1 cellular context compared by ENCODE assay signal in genomic region chr1:203527013-203527412, GRCh38.
TF ChIP-seq lines count a peak whose summit lies in the region.

No MANE protein-coding gene starts in this region.

TF ChIP-seq in HEK293, 187 proteins besides CTCF, POLR2A, EP300 and RAD21 (continued from another document):
- TF ChIP-seq ZNF596 (tag by site-specific recombination; IDR thresholded peaks at IDR 0.05) (no peak), ZNF175 (tag by site-specific recombination; IDR thresholded peaks at IDR 0.05) (0 out of 2 replicates have a peak, but pooled peaks have one; percentile 33), YY2 (tag by site-specific recombination; IDR thresholded peaks at IDR 0.05) (0 out of 2 replicates have a peak, but pooled peaks have one; percentile 14), ZNF157 (tag by site-specific recombination; IDR thresholded peaks at IDR 0.05) (0 out of 2 replicates have a peak, but pooled peaks have one; percentile 30), ZBTB26 (tag by site-specific recombination; optimal IDR thresholded peaks at IDR 0.05) (peak; percentile 7), ZNF837 (tag by site-specific recombination; IDR thresholded peaks at IDR 0.05) (no peak), ZNF24 (tag by site-specific recombination; IDR thresholded peaks at IDR 0.05) (no peak)
